Comparison of ENCODE assay signal across 22 cellular contexts in genomic region chr17:72604518-72604917, GRCh38.
DNase-seq lines count a peak whose midpoint lies in the region; ATAC-seq, FAIRE-seq and TF ChIP-seq lines count a peak whose summit lies in the region.
"Had no signal": no experiment of that assay in that cellular context is flagged by ENCODE, and none has a peak within 500 bp of the region (broad histone marks: within the 10 kb centered on the region; RNA-seq: fewer than 3 reads in every experiment).

No MANE protein-coding gene starts in this region.

- H3K27me3 ChIP-seq in body of pancreas = no peaks in the 10 kb centered on the region
- H3K27me3 ChIP-seq: left lung, testis had no signal

- CTCF ChIA-PET in A549 (lab: Yijun Ruan, JAX) = interaction anchor here (0.7 to 9.4 kb wide), 8 partner anchors 9 to 915 kb away, joined by 3 to 112 read pairs (median 14); no protein-coding TSS in a partner anchor
- CTCF ChIA-PET in activated CD8-positive, alpha-beta T cell treated with anti-CD3 and anti-CD28 coated beads, Interleukin-2, amount 10 ng/mL, durations not matched to agents 7 days and 5 days (lab: Charles Lee) = no interaction called here

- peak overlapping the region; percentile 90 to 95 for H3K27ac ChIP-seq in A549
- peak overlapping the region in 3 of 4 donors; percentile 14 to 42 (median 36) for H3K27ac ChIP-seq in body of pancreas
- H3K27ac ChIP-seq: left lung, neutrophil had no signal

- TF ChIP-seq EP300 in A549 (IDR thresholded peaks at IDR 0.05) = no peak

- no peaks in the 10 kb centered on the region for H3K36me3 ChIP-seq in body of pancreas (replicated peaks in 1 of 2; ENCODE audit: insufficient read depth in 1 of 2, low read depth in 2 of 2)
- H3K36me3 ChIP-seq: left lung, neutrophil had no signal

- WGBS in A549 (ENCODE audit: missing lambda C conversion rate) = 82% methylated on average over 11 of the region's 11 CpGs
- WGBS in body of pancreas, 2 donors = 58 to 72% methylated on average over 11 of the region's 11 CpGs

- peaks cover 4% of the 10 kb centered on the region for H3K4me1 Mint-ChIP-seq in activated CD8-positive, alpha-beta T cell treated with anti-CD3 and anti-CD28 coated beads, Interleukin-2, amount 10 ng/mL, durations not matched to agents 7 days and 5 days (ENCODE audit: low read depth)
- H3K4me1 Mint-ChIP-seq: central memory CD8-positive, alpha-beta T cell; stimulated activated memory B cell treated with anti-CD40 and anti-IgM and Interleukin-4, amounts not matched to agents 10 μg/mL and 1 μg/mL and 100 μg/mL, for 72 hours; T-cell had no signal

- POLR2A ChIA-PET in A549 (lab: Yijun Ruan, JAX) = interaction anchor here (1.2 to 5.6 kb wide), 3 partner anchors 9 to 13 kb away, joined by 3 to 177 read pairs (median 49); no protein-coding TSS in a partner anchor
- POLR2A ChIA-PET in activated CD8-positive, alpha-beta T cell treated with anti-CD3 and anti-CD28 coated beads, Interleukin-2, amount 10 ng/mL, durations not matched to agents 7 days and 5 days (lab: Charles Lee) = no interaction called here

- peaks cover 11% of the 10 kb centered on the region for H3K9me3 Mint-ChIP-seq in activated CD8-positive, alpha-beta T cell treated with anti-CD3 and anti-CD28 coated beads, Interleukin-2, amount 10 ng/mL, durations not matched to agents 7 days and 5 days (ENCODE audit: insufficient read depth)

- H3K4me3 ChIP-seq in A549 (no peak overlapping the region), body of pancreas (no peak overlapping the region)
- H3K4me3 ChIP-seq: GM23248, left lung, testis had no signal

- ATAC-seq in A549 (no peak), body of pancreas (no peak), GM18502 (IDR thresholded peaks at IDR 0.05; ENCODE audit: poor library complexity, unreplicated experiment) (no peak)
- no peak for ATAC-seq in activated CD8-positive, alpha-beta T cell treated with anti-CD3 and anti-CD28 coated beads, Interleukin-2, amount 10 ng/mL, durations not matched to agents 7 days and 5 days
- ATAC-seq: left lung; stimulated activated memory B cell treated with anti-CD40 and anti-IgM and Interleukin-4, amounts not matched to agents 10 μg/mL and 1 μg/mL and 100 μg/mL, for 72 hours; T-cell had no signal

- H3K9me3 ChIP-seq in A549 (peaks cover 19% of the 10 kb centered on the region; the same call in 2 of the 3 replicates), body of pancreas (peaks cover 0 to 8% (median 0%) of the 10 kb centered on the region in 3 donors)
- H3K9me3 ChIP-seq: neutrophil, testis had no signal

- peaks cover 15% of the 10 kb centered on the region for H3K27me3 Mint-ChIP-seq in activated CD8-positive, alpha-beta T cell treated with anti-CD3 and anti-CD28 coated beads, Interleukin-2, amount 10 ng/mL, durations not matched to agents 7 days and 5 days (ENCODE audit: low read depth)

- DNase-seq in A549 (ENCODE audit: low read depth in 1 of 2, low spot score in 1 of 2) (no peak), GM18507 (ENCODE audit: extremely low spot score, insufficient read length, low read depth) (no peak), NCI-H345 treated with DMSO at 0.1 percent for 48 hours (lab: John Stamatoyannopoulos, UW; ENCODE audit: unreplicated experiment) (peak; percentile 11), body of pancreas (no peak), dedifferentiated amniotic fluid mesenchymal stem cell (ENCODE audit: extremely low spot score) (no peak)
- DNase-seq in stimulated activated CD4-positive, alpha-beta T cell treated with anti-CD3 and anti-CD28 coated beads, Interleukin-12 subunit alpha, Interleukin-12 subunit beta, amount 100 ng/mL, for 4 hours = no peak
- no peak for DNase-seq in activated CD8-positive, alpha-beta T cell treated with anti-CD3 and anti-CD28 coated beads, Interleukin-2, amount 10 ng/mL, durations not matched to agents 7 days and 5 days
- DNase-seq: activated CD4-positive, alpha-beta T cell treated with anti-CD3 and anti-CD28 coated beads, Interleukin-2, amount 50 U/mL, for 1 hour; activated CD8-positive, alpha-beta memory T cell treated with anti-CD3 and anti-CD28 coated beads, Interleukin-2, amount 50 U/mL, for 48 hours; activated naive CD4-positive, alpha-beta T cell treated with Interleukin-2 at 50 U/mL for 16 hours; CD4-positive, alpha-beta T cell; effector memory CD4-positive, alpha-beta T cell; GM23248; left lung; NCI-H1436 treated with DMSO at 0.1 percent for 48 hours; NK-92 treated with Interleukin-12 subunit alpha and Interleukin-12 subunit beta, amount 100 ng/mL, for 24 hours; T-cell; testis had no signal

- no peak for TF ChIP-seq CTCF in A549 (IDR thresholded peaks at IDR 0.05)
- TF ChIP-seq CTCF in body of pancreas (IDR thresholded peaks at IDR 0.05) = no peak

- intact Hi-C loops in body of pancreas (cut with DNase I) = no loop called here

- TF ChIP-seq POLR2A in A549 (IDR thresholded peaks at IDR 0.05; ENCODE audit: low read length) (no peak), body of pancreas (IDR thresholded peaks at IDR 0.05) (no peak)

- TF ChIP-seq RAD21 in A549 (conservative IDR thresholded peaks at IDR 0.05 in 1 of 2, IDR thresholded peaks at IDR 0.05 in 1 of 2) = no peak

- peaks cover 1% of the 10 kb centered on the region for H3K36me3 Mint-ChIP-seq in activated CD8-positive, alpha-beta T cell treated with anti-CD3 and anti-CD28 coated beads, Interleukin-2, amount 10 ng/mL, durations not matched to agents 7 days and 5 days (ENCODE audit: low read depth)
- H3K36me3 Mint-ChIP-seq: stimulated activated memory B cell treated with anti-CD40 and anti-IgM and Interleukin-4, amounts not matched to agents 10 μg/mL and 1 μg/mL and 100 μg/mL, for 72 hours had no signal

- no peak overlapping the region for H3K27ac Mint-ChIP-seq in activated CD8-positive, alpha-beta T cell treated with anti-CD3 and anti-CD28 coated beads, Interleukin-2, amount 10 ng/mL, durations not matched to agents 7 days and 5 days
- H3K27ac Mint-ChIP-seq: CD4-positive, alpha-beta T cell; stimulated activated memory B cell treated with anti-CD40 and anti-IgM and Interleukin-4, amounts not matched to agents 10 μg/mL and 1 μg/mL and 100 μg/mL, for 72 hours; T-cell had no signal

- H3K4me3 Mint-ChIP-seq in activated CD8-positive, alpha-beta T cell treated with anti-CD3 and anti-CD28 coated beads, Interleukin-2, amount 10 ng/mL, durations not matched to agents 7 days and 5 days = no peak overlapping the region
- H3K4me3 Mint-ChIP-seq: CD4-positive, alpha-beta T cell; central memory CD8-positive, alpha-beta T cell; stimulated activated memory B cell treated with anti-CD40 and anti-IgM and Interleukin-4, amounts not matched to agents 10 μg/mL and 1 μg/mL and 100 μg/mL, for 72 hours; T-cell had no signal

- no peak for FAIRE-seq in A549 (lab: Jason Lieb, UNC)
- peak; percentile 76 for FAIRE-seq in GM18507 (lab: Jason Lieb, UNC)

- peak overlapping the region; percentile 74 for H3K4me2 ChIP-seq in A549

- H3K4me1 ChIP-seq in A549 (peaks cover 70% of the 10 kb centered on the region), body of pancreas (peaks cover 16% of the 10 kb centered on the region)
- H3K4me1 ChIP-seq: left lung had no signal

TF ChIP-seq in A549, 52 proteins besides CTCF, POLR2A, EP300 and RAD21 (continues in another document):
- TF ChIP-seq ZFP36 (IDR thresholded peaks at IDR 0.05; ENCODE audit: borderline replicate concordance, partially characterized antibody) (no peak), HOXB13 (CRISPR knock-in tag; IDR thresholded peaks at IDR 0.05; ENCODE audit: low read depth) (no peak), REST (IDR thresholded peaks at IDR 0.05) (no peak), CBX2 (IDR thresholded peaks at IDR 0.05; ENCODE audit: borderline replicate concordance, low read depth) (no peak), MYC (IDR thresholded peaks at IDR 0.05; ENCODE audit: borderline replicate concordance, low read length) (no peak), ESRRA (IDR thresholded peaks at IDR 0.05; ENCODE audit: borderline replicate concordance, low read length) (no peak), ZSCAN20 (CRISPR knock-in tag; IDR thresholded peaks at IDR 0.05) (no peak), NR3C1 (IDR thresholded peaks at IDR 0.05) (no peak), CBX8 (IDR thresholded peaks at IDR 0.05) (no peak), HEYL (CRISPR knock-in tag; IDR thresholded peaks at IDR 0.05) (no peak), RNF2 (IDR thresholded peaks at IDR 0.05; ENCODE audit: borderline replicate concordance, low read depth) (no peak), NFE2L2 (conservative IDR thresholded peaks at IDR 0.05; ENCODE audit: low read length) (no peak), ATOH8 (CRISPR knock-in tag; IDR thresholded peaks at IDR 0.05; ENCODE audit: low read depth) (no peak)
